In the genomic region with DNA sequence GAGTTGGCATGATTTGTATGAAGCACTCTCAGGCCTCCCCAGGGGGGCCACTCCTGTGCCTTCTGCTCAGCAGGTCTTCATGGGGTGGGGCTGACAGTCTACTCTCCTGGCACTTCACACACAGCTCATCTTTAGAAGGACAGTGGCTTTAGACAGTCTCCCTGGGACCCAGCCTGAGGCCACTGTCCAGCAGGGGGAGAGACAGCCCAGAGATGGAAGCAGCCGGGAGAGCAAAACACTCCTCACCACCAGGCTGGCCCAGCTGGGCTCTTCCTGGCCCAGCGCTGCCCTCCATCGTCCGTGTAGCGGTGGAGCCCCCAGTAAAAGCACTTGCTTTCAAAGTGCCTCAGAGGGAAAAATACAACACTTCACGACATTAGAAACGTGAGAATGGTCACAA, we compare ENCODE assay signal across 9 cellular contexts.
DNase-seq lines count a peak whose midpoint lies in the region; ATAC-seq and TF ChIP-seq lines count a peak whose summit lies in the region.
"Had no signal": no experiment of that assay in that cellular context is flagged by ENCODE, and none has a peak within 500 bp of the region (broad histone marks: within the 10 kb centered on the region; RNA-seq: fewer than 3 reads in every experiment).

No MANE protein-coding gene starts in this region.

- in situ Hi-C loops in astrocyte of the cerebellum (cut with HindIII; ENCODE audit: low sequenced_read_pairs): no loop called here

- BruUV-seq in Caco-2 (replicated peaks; lab: Mats Ljungman, UMichigan): no TSS peak

- TF ChIP-seq CTCF in Caco-2 (IDR thresholded peaks at IDR 0.05; ENCODE audit: insufficient read depth in 1 of 2, low read depth in 1 of 2, low read length in 1 of 2, severe bottlenecking in 1 of 2, unreplicated experiment in 1 of 2) (peak; percentile 53 to 92), astrocyte of the cerebellum (IDR thresholded peaks at IDR 0.05; ENCODE audit: low read depth, low read length, missing control alignments) (peak; percentile 4), GM10248 (IDR thresholded peaks at IDR 0.05; ENCODE audit: control extremely low read depth, extremely low read depth, low read depth, missing control alignments) (no peak)

- no peak overlapping the region for H3K27ac Mint-ChIP-seq in Caco-2 (ENCODE audit: unreplicated experiment)
- H3K27ac Mint-ChIP-seq: activated T-helper 2 cell treated with anti-CD3 and anti-CD28 coated beads, Interferon-gamma antibody, Interleukin-2, Interleukin-4, amounts not matched to agents 10 μg/mL and 5 μg/mL and 100 μg/mL, durations not matched to agents 14 hours and 24 hours and 36 hours had no signal

- H3K9me3 Mint-ChIP-seq in Caco-2 (ENCODE audit: unreplicated experiment): peaks cover 10% of the 10 kb centered on the region
- H3K9me3 Mint-ChIP-seq: activated T-helper 2 cell treated with anti-CD3 and anti-CD28 coated beads, Interferon-gamma antibody, Interleukin-2, Interleukin-4, amounts not matched to agents 10 μg/mL and 5 μg/mL and 100 μg/mL, durations not matched to agents 14 hours and 24 hours and 36 hours had no signal

- POLR2A ChIA-PET in Caco-2 (lab: Charles Lee): no interaction called here
- POLR2A ChIA-PET in GM10248 (lab: Yijun Ruan, JAX): no interaction called here

- H3K4me1 Mint-ChIP-seq in Caco-2 (ENCODE audit: low read depth, unreplicated experiment): no peaks in the 10 kb centered on the region

- peaks cover 30% of the 10 kb centered on the region for H3K27me3 Mint-ChIP-seq in Caco-2 (ENCODE audit: insufficient read depth, unreplicated experiment)

- 0 out of 2 replicates have a peak, but pooled peaks cover 4% of the 10 kb centered on the region for H3K4me1 ChIP-seq in Caco-2

- no peaks in the 10 kb centered on the region for H3K27me3 ChIP-seq in Caco-2 (replicated peaks; ENCODE audit: control insufficient read depth, insufficient read depth, low read length)

- H3K36me3 ChIP-seq in Caco-2 (ENCODE audit: control insufficient read depth, insufficient read depth, low read length): no peaks in the 10 kb centered on the region

- intact Hi-C loops in Caco-2 (cut with micrococcal nuclease; ENCODE audit: unreplicated experiment): loop anchor here (1.0 to 5.0 kb wide), 3 partner anchors 80 to 130 kb away; no protein-coding TSS in a partner anchor

- CTCF ChIA-PET in Caco-2 (lab: Charles Lee) (interaction anchor here (0.5 to 1.6 kb wide), 20 partner anchors 10 to 172 kb away, joined by 3 to 18 read pairs (median 3); partner anchors contain the start of genes MAPT and SPPL2C), GM10248 (lab: Yijun Ruan, JAX) (interaction anchor here (1.2 to 1.5 kb wide), 3 partner anchors 10 to 109 kb away, joined by 3 to 5 read pairs (median 4); no protein-coding TSS in a partner anchor)

- no peaks in the 10 kb centered on the region for H3K36me3 Mint-ChIP-seq in Caco-2 (ENCODE audit: insufficient read depth, unreplicated experiment)

- no peaks in the 10 kb centered on the region for H3K9me3 ChIP-seq in Caco-2

- no peak overlapping the region for H3K4me3 Mint-ChIP-seq in Caco-2 (ENCODE audit: unreplicated experiment)

- H3K4me3 ChIP-seq in Caco-2 (ENCODE audit: low read depth, low read length): no peak overlapping the region
- no peak overlapping the region for H3K4me3 ChIP-seq in astrocyte of the cerebellum (ENCODE audit: low read depth, low read length)

- ATAC-seq in HG02642 (IDR thresholded peaks at IDR 0.05; ENCODE audit: poor library complexity, unreplicated experiment) (no peak), HG02610 (IDR thresholded peaks at IDR 0.05; ENCODE audit: unreplicated experiment) (no peak)

- DNase-seq in Caco-2 (peak; percentile 58 to 64), LHCN-M2 (ENCODE audit: low read depth) (peak; percentile 6), astrocyte of the cerebellum (ENCODE audit: low read depth) (no peak), medulla oblongata (ENCODE audit: extremely low spot score) (peak; percentile 21), GM10248 (ENCODE audit: extremely low spot score) (no peak), NCI-H2171 (lab: John Stamatoyannopoulos, UW) (no peak)

Comparison
In these comparisons a context has a peak if more than half of its experiments do, and no peak if none do; other contexts are left out.
1. DNase-seq: peak in Caco-2 (2 of 2), LHCN-M2 (single experiment) and medulla oblongata (single experiment); none in astrocyte of the cerebellum (single experiment), GM10248 (single experiment) and NCI-H2171 (single experiment).